18 cellular contexts compared by ENCODE assay signal in genomic region chr2:85312404-85312803, GRCh38. TPM values are rescaled to one million over a fixed set of nuclear protein-coding genes. Genes with fewer than 3 reads are reported as not detected.
A peak's percentile ranks its signal among the peaks of the same experiment; 100 is the strongest.
DNase-seq lines count a peak whose midpoint lies in the region; ATAC-seq, FAIRE-seq and TF ChIP-seq lines count a peak whose summit lies in the region.
"Had no signal": no experiment of that assay in that cellular context is flagged by ENCODE, and none has a peak within 500 bp of the region (broad histone marks: within the 10 kb centered on the region; RNA-seq: fewer than 3 reads in every experiment).

No MANE protein-coding gene starts in this region.

- H3K4me1 ChIP-seq in A549, result peaks cover 5% of the 10 kb centered on the region; the same call in 1 of the 3 replicates
- H3K4me1 ChIP-seq: parathyroid adenoma had no signal

- no peak for TF ChIP-seq RAD21 in A549 (conservative IDR thresholded peaks at IDR 0.05 in 1 of 2, IDR thresholded peaks at IDR 0.05 in 1 of 2)

- ATAC-seq in A549, result peak in 1 of 2 experiments; percentile 52; a peak in 3 of 6 replicates
- ATAC-seq: effector memory CD8-positive, alpha-beta T cell; SK-N-SH treated with all-trans-retinoic acid at 6 μM for 48 hours had no signal

- no peak for TF ChIP-seq POLR2A in A549 (IDR thresholded peaks at IDR 0.05; ENCODE audit: low read length)

- POLR2A ChIA-PET in A549 (lab: Yijun Ruan, JAX), result interaction anchor here (0.6 to 1.9 kb wide), 2 partner anchors 15 to 232 kb away, joined by 3 to 10 read pairs; partner anchors contain the start of gene TGOLN2

- CTCF ChIA-PET in A549 (lab: Yijun Ruan, JAX), result interaction anchor here (1.2 to 4.4 kb wide), 3 partner anchors 9 to 246 kb away, joined by 3 to 39 read pairs (median 21); no protein-coding TSS in a partner anchor

- no peak for TF ChIP-seq CTCF in A549 (IDR thresholded peaks at IDR 0.05)

- no peak for FAIRE-seq in A549 (lab: Jason Lieb, UNC)
- FAIRE-seq: GM12891 had no signal

- H3K27ac ChIP-seq in A549, result no peak overlapping the region
- H3K27ac ChIP-seq: BLaER1, cardiac muscle cell, HL-60, parathyroid adenoma, spleen had no signal

- H3K4me2 ChIP-seq in A549, result no peak overlapping the region
- H3K4me2 ChIP-seq: BLaER1 had no signal

- WGBS in A549 (ENCODE audit: missing lambda C conversion rate), result 85% methylated on average over 7 of the region's 7 CpGs

- no peak overlapping the region for H3K4me3 ChIP-seq in A549
- H3K4me3 ChIP-seq: BLaER1, cardiac muscle cell, spleen had no signal

- TF ChIP-seq EP300 in A549 (IDR thresholded peaks at IDR 0.05), result no peak

- H3K9me3 ChIP-seq in A549, result no peaks in the 10 kb centered on the region
- H3K9me3 ChIP-seq: BLaER1, spleen had no signal

- DNase-seq in A549 (ENCODE audit: low read depth in 1 of 2, low spot score in 1 of 2) (peak in 1 of 2 experiments; percentile 34), GM03348 (ENCODE audit: low spot score) (peak; percentile 53), T1000 (lab: John Stamatoyannopoulos, UW) (peak; percentile 17), fibroblast of peridontal ligament (ENCODE audit: extremely low read depth) (peak; percentile 94), NCI-H2227 treated with DMSO at 0.1 percent for 48 hours (lab: John Stamatoyannopoulos, UW) (no peak), retina (no peak), NCI-H82 treated with DMSO at 0.1 percent for 48 hours (lab: John Stamatoyannopoulos, UW; ENCODE audit: unreplicated experiment) (no peak), cerebellar cortex (ENCODE audit: low spot score) (no peak)
- DNase-seq: activated naive CD4-positive, alpha-beta T cell; effector memory CD8-positive, alpha-beta T cell; NCI-H2107; spleen had no signal

TF ChIP-seq in A549, 52 proteins besides CTCF, POLR2A, EP300 and RAD21:
- no peak for TF ChIP-seq RFX5 (IDR thresholded peaks at IDR 0.05)
- no peak for TF ChIP-seq FOSL2 (IDR thresholded peaks at IDR 0.05)
- 0 out of 2 replicates have a peak, but pooled peaks have one; percentile 8 for TF ChIP-seq FOSL2 (CRISPR knock-in tag; IDR thresholded peaks at IDR 0.05)
TF ChIP-seq in A549: peak in this region for 1.

RNA-seq across cellular contexts. Expression of gene TGOLN2, which starts 15.4 kb away (rescaled TPM):
- polyA plus RNA-seq in A549 (2011; rRNA removed) (159 and 177 TPM in 2 replicates), A549 (2017; fragmentation: RNase III; extraction: RNeasy Plus Mini Kit Qiagen cat#74134 plus additional on column Dnase treatment) (97.1 to 98.9 TPM (median 98.3 TPM) in 3 replicates)
- polyA plus RNA-seq in A549 (2012; cell fraction: cytosol; rRNA removed), result 83.2 and 85.0 TPM in 2 replicates
- polyA plus RNA-seq in A549 (2012; cell fraction: nucleus; rRNA removed), result 54.5 and 62.1 TPM in 2 replicates
- polyA minus RNA-seq in A549 (2011; rRNA and poly(A)+ RNA removed), result 54.7 and 65.4 TPM in 2 replicates

RNA-seq across cellular contexts. Expression of gene RETSAT, which starts 41.9 kb away (rescaled TPM):
- polyA plus RNA-seq in A549 (2011; rRNA removed) (51.6 and 52.3 TPM in 2 replicates), A549 (2017; fragmentation: RNase III; extraction: RNeasy Plus Mini Kit Qiagen cat#74134 plus additional on column Dnase treatment) (40.8 to 43.3 TPM (median 42.3 TPM) in 3 replicates)
- 19.8 and 25.3 TPM in 2 replicates for polyA plus RNA-seq in A549 (2012; cell fraction: cytosol; rRNA removed)
- 70.6 and 78.0 TPM in 2 replicates for polyA plus RNA-seq in A549 (2012; cell fraction: nucleus; rRNA removed)
- polyA minus RNA-seq in A549 (2011; rRNA and poly(A)+ RNA removed), result 56.6 and 65.7 TPM in 2 replicates

RNA-seq across cellular contexts. Expression of gene ELMOD3, which starts 42.2 kb away (rescaled TPM):
- polyA plus RNA-seq in A549 (2011; rRNA removed), result 29.9 and 31.9 TPM in 2 replicates
- polyA plus RNA-seq in A549 (2012; cell fraction: cytosol; rRNA removed), result 20.6 and 21.5 TPM in 2 replicates
- 47.6 and 52.1 TPM in 2 replicates for polyA plus RNA-seq in A549 (2012; cell fraction: nucleus; rRNA removed)
- 14.6 to 17.8 TPM (median 15.3 TPM) in 3 replicates for polyA plus RNA-seq in A549 (2017; fragmentation: RNase III; extraction: RNeasy Plus Mini Kit Qiagen cat#74134 plus additional on column Dnase treatment)
- polyA minus RNA-seq in A549 (2011; rRNA and poly(A)+ RNA removed), result 25.7 and 29.4 TPM in 2 replicates

Comparison
In these comparisons a context has a peak if more than half of its experiments do, and no peak if none do; other contexts are left out.
1. DNase-seq: peak in GM03348 (single experiment), T1000 (single experiment) and fibroblast of peridontal ligament (single experiment); none in NCI-H2227 treated with DMSO at 0.1 percent for 48 hours (single experiment), retina (single experiment), NCI-H82 treated with DMSO at 0.1 percent for 48 hours (single experiment) and cerebellar cortex (single experiment).